1 cellular context compared by ENCODE assay signal in genomic region chr1:2452583-2453315, GRCh38.
TF ChIP-seq lines count a peak whose summit lies in the region.

No MANE protein-coding gene starts in this region.

TF ChIP-seq in HepG2, 621 proteins besides CTCF, POLR2A, EP300 and RAD21:
- TF ChIP-seq ZNF775 (CRISPR knock-in tag; IDR thresholded peaks at IDR 0.05; ENCODE audit: borderline replicate concordance) = no peak
- no peak for TF ChIP-seq ZNF510 (CRISPR knock-in tag; IDR thresholded peaks at IDR 0.05; ENCODE audit: low read depth)
- no peak for TF ChIP-seq ATAD3A (CRISPR knock-in tag; IDR thresholded peaks at IDR 0.05)
- TF ChIP-seq AGO2 (optimal IDR thresholded peaks at IDR 0.05; ENCODE audit: low read depth, low read length) = no peak
- TF ChIP-seq NFIC (IDR thresholded peaks at IDR 0.05; ENCODE audit: low read length) = no peak
- no peak for TF ChIP-seq HNF1A (IDR thresholded peaks at IDR 0.05; ENCODE audit: low read depth)
- TF ChIP-seq HNF1A (CRISPR knock-in tag; IDR thresholded peaks at IDR 0.05; ENCODE audit: borderline replicate concordance) = no peak
- no peak for TF ChIP-seq ZSCAN29 (CRISPR knock-in tag; conservative IDR thresholded peaks at IDR 0.05)
- TF ChIP-seq ZNF276 (CRISPR knock-in tag; IDR thresholded peaks at IDR 0.05; ENCODE audit: low read depth) = no peak
- TF ChIP-seq TEAD2 (CRISPR knock-in tag; IDR thresholded peaks at IDR 0.05) = no peak
- TF ChIP-seq ZBTB34 (CRISPR knock-in tag; IDR thresholded peaks at IDR 0.05) = no peak
- TF ChIP-seq NR1H2 (CRISPR knock-in tag; IDR thresholded peaks at IDR 0.05; ENCODE audit: borderline replicate concordance, low read depth) = no peak
- no peak for TF ChIP-seq ZBTB14 (CRISPR knock-in tag; IDR thresholded peaks at IDR 0.05)
- TF ChIP-seq FOXM1 (CRISPR knock-in tag; IDR thresholded peaks at IDR 0.05) = no peak
- no peak for TF ChIP-seq SSRP1 (CRISPR knock-in tag; IDR thresholded peaks at IDR 0.05)
- no peak for TF ChIP-seq PLSCR1 (CRISPR knock-in tag; IDR thresholded peaks at IDR 0.05; ENCODE audit: borderline replicate concordance)
- no peak for TF ChIP-seq ZNF615 (CRISPR knock-in tag; IDR thresholded peaks at IDR 0.05; ENCODE audit: borderline replicate concordance)
- TF ChIP-seq ZBTB3 (CRISPR knock-in tag; IDR thresholded peaks at IDR 0.05; ENCODE audit: borderline replicate concordance, low read depth) = no peak
TF ChIP-seq in HepG2: peak in this region for 0.
